Comparison of ENCODE assay signal across 8 cellular contexts in genomic region chr1:42957229-42957879, GRCh38. TPM values are rescaled to one million over a fixed set of nuclear protein-coding genes. Genes with fewer than 3 reads are reported as not detected.
DNase-seq lines count a peak whose midpoint lies in the region; ATAC-seq lines count a peak whose summit lies in the region.

No MANE protein-coding gene starts in this region.

- H3K36me3 Mint-ChIP-seq in activated T-helper 1 cell treated with anti-CD3 and anti-CD28 coated beads, Interleukin-12 subunit alpha, Interleukin-12 subunit beta, Interleukin-2, Interleukin-4 antibody, amounts not matched to agents 30 ng/mL and 10 ng/mL and 1 ng/mL, durations not matched to agents 14 hours and 24 hours and 36 hours (ENCODE audit: low read depth) = peaks cover 40% of the 10 kb centered on the region
- peaks cover 16 to 37% of the 10 kb centered on the region in 2 donors for H3K36me3 Mint-ChIP-seq in stimulated activated naive B cell treated with anti-CD40 and anti-IgM and Interleukin-4, amounts not matched to agents 10 μg/mL and 1 μg/mL and 100 μg/mL, for 72 hours

- no peak for ATAC-seq in stimulated activated naive B cell treated with anti-CD40 and anti-IgM and Interleukin-4, amounts not matched to agents 10 μg/mL and 1 μg/mL and 100 μg/mL, for 72 hours (replicated peaks)
- ATAC-seq in HG03159 (IDR thresholded peaks at IDR 0.05; ENCODE audit: unreplicated experiment) = no peak
- ATAC-seq in GM18498 (IDR thresholded peaks at IDR 0.05; ENCODE audit: unreplicated experiment) = no peak
- ATAC-seq in HG03457 (IDR thresholded peaks at IDR 0.05; ENCODE audit: unreplicated experiment) = no peak

- peak overlapping the region; percentile 90 for H3K4me3 ChIP-seq in iPS-18c (ENCODE audit: insufficient read depth, low read depth, low read length)

- intact Hi-C loops in activated T-helper 1 cell treated with anti-CD3 and anti-CD28 coated beads, Interleukin-12 subunit alpha, Interleukin-12 subunit beta, Interleukin-2, Interleukin-4 antibody, amounts not matched to agents 30 ng/mL and 10 ng/mL and 1 ng/mL, durations not matched to agents 14 hours and 24 hours and 36 hours (cut with micrococcal nuclease) = loop anchor here (10.0 kb wide), 3 partner anchors 503 to 697 kb away; partner anchors contain the start of genes FOXJ3, KDM4A, PPCS and ZMYND12

- H3K27ac Mint-ChIP-seq in activated T-helper 1 cell treated with anti-CD3 and anti-CD28 coated beads, Interleukin-12 subunit alpha, Interleukin-12 subunit beta, Interleukin-2, Interleukin-4 antibody, amounts not matched to agents 30 ng/mL and 10 ng/mL and 1 ng/mL, durations not matched to agents 14 hours and 24 hours and 36 hours = peak overlapping the region; percentile 91
- H3K27ac Mint-ChIP-seq in stimulated activated naive B cell treated with anti-CD40 and anti-IgM and Interleukin-4, amounts not matched to agents 10 μg/mL and 1 μg/mL and 100 μg/mL, for 72 hours = peak overlapping the region; percentile 96

- peaks cover 53% of the 10 kb centered on the region for H3K4me1 Mint-ChIP-seq in activated T-helper 1 cell treated with anti-CD3 and anti-CD28 coated beads, Interleukin-12 subunit alpha, Interleukin-12 subunit beta, Interleukin-2, Interleukin-4 antibody, amounts not matched to agents 30 ng/mL and 10 ng/mL and 1 ng/mL, durations not matched to agents 14 hours and 24 hours and 36 hours (ENCODE audit: low read depth)
- peaks cover 55 to 79% of the 10 kb centered on the region in 2 donors for H3K4me1 Mint-ChIP-seq in stimulated activated naive B cell treated with anti-CD40 and anti-IgM and Interleukin-4, amounts not matched to agents 10 μg/mL and 1 μg/mL and 100 μg/mL, for 72 hours

- DNase-seq in NCI-H510A treated with DMSO at 0.1 percent for 48 hours (lab: John Stamatoyannopoulos, UW) (peak; percentile 76), NCI-H510A (lab: John Stamatoyannopoulos, UW) (no peak)
- no peak for DNase-seq in activated T-helper 1 cell treated with anti-CD3 and anti-CD28 coated beads, Interleukin-12 subunit alpha, Interleukin-12 subunit beta, Interleukin-2, Interleukin-4 antibody, amounts not matched to agents 30 ng/mL and 10 ng/mL and 1 ng/mL, durations not matched to agents 14 hours and 24 hours and 36 hours (ENCODE audit: low spot score)
- DNase-seq in stimulated activated naive B cell treated with anti-CD40 and anti-IgM and Interleukin-4, amounts not matched to agents 10 μg/mL and 1 μg/mL and 100 μg/mL, for 72 hours = no peak

- peaks cover 2% of the 10 kb centered on the region for H3K27me3 Mint-ChIP-seq in activated T-helper 1 cell treated with anti-CD3 and anti-CD28 coated beads, Interleukin-12 subunit alpha, Interleukin-12 subunit beta, Interleukin-2, Interleukin-4 antibody, amounts not matched to agents 30 ng/mL and 10 ng/mL and 1 ng/mL, durations not matched to agents 14 hours and 24 hours and 36 hours (ENCODE audit: insufficient read depth)
- no peaks in the 10 kb centered on the region for H3K27me3 Mint-ChIP-seq in stimulated activated naive B cell treated with anti-CD40 and anti-IgM and Interleukin-4, amounts not matched to agents 10 μg/mL and 1 μg/mL and 100 μg/mL, for 72 hours

- no peaks in the 10 kb centered on the region for H3K9me3 Mint-ChIP-seq in activated T-helper 1 cell treated with anti-CD3 and anti-CD28 coated beads, Interleukin-12 subunit alpha, Interleukin-12 subunit beta, Interleukin-2, Interleukin-4 antibody, amounts not matched to agents 30 ng/mL and 10 ng/mL and 1 ng/mL, durations not matched to agents 14 hours and 24 hours and 36 hours
- peaks cover 0 to 2% of the 10 kb centered on the region in 2 donors for H3K9me3 Mint-ChIP-seq in stimulated activated naive B cell treated with anti-CD40 and anti-IgM and Interleukin-4, amounts not matched to agents 10 μg/mL and 1 μg/mL and 100 μg/mL, for 72 hours

- H3K4me3 Mint-ChIP-seq in activated T-helper 1 cell treated with anti-CD3 and anti-CD28 coated beads, Interleukin-12 subunit alpha, Interleukin-12 subunit beta, Interleukin-2, Interleukin-4 antibody, amounts not matched to agents 30 ng/mL and 10 ng/mL and 1 ng/mL, durations not matched to agents 14 hours and 24 hours and 36 hours = peak overlapping the region; percentile 94
- peak overlapping the region; percentile 90 to 93 for H3K4me3 Mint-ChIP-seq in stimulated activated naive B cell treated with anti-CD40 and anti-IgM and Interleukin-4, amounts not matched to agents 10 μg/mL and 1 μg/mL and 100 μg/mL, for 72 hours

- no peaks in the 10 kb centered on the region for H3K9me3 ChIP-seq in iPS-18c (ENCODE audit: control insufficient read depth, insufficient read depth, low read length)

RNA-seq across cellular contexts. Expression of gene SLC2A1, which starts 1.3 kb away (rescaled TPM):
- 111 and 120 TPM in 2 replicates for total RNA-seq in activated T-helper 1 cell treated with anti-CD3 and anti-CD28 coated beads, Interleukin-12 subunit alpha, Interleukin-12 subunit beta, Interleukin-2, Interleukin-4 antibody, amounts not matched to agents 30 ng/mL and 10 ng/mL and 1 ng/mL, durations not matched to agents 14 hours and 24 hours and 36 hours
